Comparison of ENCODE assay signal across 1 cellular context in genomic region chr19:2923510-2923909, GRCh38.
TF ChIP-seq lines count a peak whose summit lies in the region.

No MANE protein-coding gene starts in this region.

TF ChIP-seq in K562, 482 proteins besides CTCF, POLR2A, EP300 and RAD21:
- no peak for TF ChIP-seq POLR2H (tag; IDR thresholded peaks at IDR 0.05; ENCODE audit: low read depth)
- no peak for TF ChIP-seq KAT2B (IDR thresholded peaks at IDR 0.05; ENCODE audit: low read depth, low read length)
- no peak for TF ChIP-seq MCM7 (IDR thresholded peaks at IDR 0.05)
- no peak for TF ChIP-seq TCFL5 (CRISPR knock-in tag; conservative IDR thresholded peaks at IDR 0.05)
- no peak for TF ChIP-seq DACH1 (IDR thresholded peaks at IDR 0.05; ENCODE audit: partially characterized antibody)
- no peak for TF ChIP-seq HDAC1 (IDR thresholded peaks at IDR 0.05)
- TF ChIP-seq NFATC3 (IDR thresholded peaks at IDR 0.05), result no peak
- TF ChIP-seq PKNOX1 (IDR thresholded peaks at IDR 0.05), result no peak
- no peak for TF ChIP-seq RBFOX2 (IDR thresholded peaks at IDR 0.05; ENCODE audit: low read depth, low read length)
- no peak for TF ChIP-seq NR2F6 (CRISPR knock-in tag; IDR thresholded peaks at IDR 0.05)
- TF ChIP-seq HMG20B (CRISPR knock-in tag; IDR thresholded peaks at IDR 0.05), result no peak
- TF ChIP-seq ZNF253 (CRISPR knock-in tag; conservative IDR thresholded peaks at IDR 0.05), result no peak
- no peak for TF ChIP-seq CC2D1A (IDR thresholded peaks at IDR 0.05)
